In the genomic region with DNA sequence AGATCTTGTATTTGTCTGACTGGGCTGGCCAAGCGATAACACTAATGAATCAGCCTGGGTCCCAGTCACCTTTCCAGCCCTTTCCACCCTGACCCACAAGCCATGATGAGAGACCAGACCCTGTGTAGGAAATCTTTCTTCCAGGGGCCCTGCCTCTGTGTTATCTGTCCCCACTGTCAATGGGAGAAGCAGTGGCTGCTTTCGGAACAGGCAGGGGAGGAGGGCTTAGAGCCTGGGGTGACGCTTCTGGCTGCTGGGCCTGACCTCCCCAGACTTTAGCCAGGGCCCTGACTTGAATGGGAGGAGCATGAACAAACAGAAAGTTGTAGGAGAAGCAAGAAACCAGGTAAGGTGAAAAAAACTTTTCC, we compare ENCODE assay signal across 16 cellular contexts. TPM values are rescaled to one million over a fixed set of nuclear protein-coding genes. Genes with fewer than 3 reads are reported as not detected.
"Had no signal": no experiment of that assay in that cellular context is flagged by ENCODE, and none has a peak within 500 bp of the region (broad histone marks: within the 10 kb centered on the region; RNA-seq: fewer than 3 reads in every experiment).

No MANE protein-coding gene starts in this region.

- FAIRE-seq: frontal cortex, urothelium cell line had no signal

- H3K4me3 Mint-ChIP-seq: nephron had no signal

- H3K27ac ChIP-seq: epithelial cell of prostate, SK-N-MC had no signal

- H3K36me3 Mint-ChIP-seq: activated naive CD4-positive, alpha-beta T cell treated with anti-CD3 and anti-CD28 coated beads, Interleukin-2, amount 50 U/mL, for 72 hours had no signal

- ATAC-seq: activated naive CD4-positive, alpha-beta T cell treated with anti-CD3 and anti-CD28 coated beads, Interleukin-2, amount 50 U/mL, for 72 hours; stimulated activated naive CD8-positive, alpha-beta T cell treated with anti-CD3 and anti-CD28 coated beads, Interleukin-15, Interleukin-2, amounts not matched to agents 100 U/mL and 50 U/mL, for 24 hours had no signal

- DNase-seq: activated CD4-positive, alpha-beta T cell treated with anti-CD3 and anti-CD28 coated beads, Interleukin-2, amount 50 U/mL, for 4 hours; activated gamma-delta T cell; left cardiac atrium; mammary epithelial cell; midbrain; retina; stimulated activated CD4-positive, alpha-beta T cell treated with anti-CD3 and anti-CD28 coated beads, Interleukin-2, amount 100 ng/mL, for 24 hours; stimulated activated naive CD8-positive, alpha-beta T cell treated with anti-CD3 and anti-CD28 coated beads, Interleukin-15, Interleukin-2, amounts not matched to agents 100 U/mL and 50 U/mL, for 24 hours had no signal

- H3K4me3 ChIP-seq: SK-N-MC had no signal

- H3K27ac Mint-ChIP-seq: activated naive CD4-positive, alpha-beta T cell treated with anti-CD3 and anti-CD28 coated beads, Interleukin-2, amount 50 U/mL, for 72 hours had no signal

- H3K9me3 Mint-ChIP-seq: activated naive CD4-positive, alpha-beta T cell treated with anti-CD3 and anti-CD28 coated beads, Interleukin-2, amount 50 U/mL, for 72 hours; nephron had no signal

RNA-seq across cellular contexts. Expression of a gene that starts 12.3 kb away (rescaled TPM):
- total RNA-seq: activated CD8-positive, alpha-beta memory T cell treated with anti-CD3 and anti-CD28 coated beads for 36 hours; T-helper 2 cell treated with Interferon-gamma antibody and Interleukin-4, amounts not matched to agents 100 ng/mL and 5 ng/mL, for 36 hours had no signal
